In the genomic region with DNA sequence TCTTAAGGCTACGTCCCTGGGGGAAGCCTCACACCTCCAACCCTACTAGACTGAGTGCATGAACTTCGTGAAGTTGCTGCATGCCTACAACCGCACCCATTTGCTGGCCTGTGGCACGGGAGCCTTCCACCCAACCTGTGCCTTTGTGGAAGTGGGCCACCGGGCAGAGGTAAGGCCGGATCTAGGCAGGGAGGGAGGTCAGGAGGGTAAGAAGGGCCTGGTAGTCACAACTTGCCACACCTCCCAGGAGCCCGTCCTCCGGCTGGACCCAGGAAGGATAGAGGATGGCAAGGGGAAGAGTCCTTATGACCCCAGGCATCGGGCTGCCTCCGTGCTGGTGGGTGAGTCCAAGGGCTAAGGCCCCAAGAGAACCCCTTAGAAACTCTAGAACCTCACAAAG, we compare ENCODE assay signal across 22 cellular contexts. TPM values are rescaled to one million over a fixed set of nuclear protein-coding genes. Genes with fewer than 3 reads are reported as not detected.
DNase-seq lines count a peak whose midpoint lies in the region; ATAC-seq and TF ChIP-seq lines count a peak whose summit lies in the region.
"Had no signal": no experiment of that assay in that cellular context is flagged by ENCODE, and none has a peak within 500 bp of the region (broad histone marks: within the 10 kb centered on the region; RNA-seq: fewer than 3 reads in every experiment).

No MANE protein-coding gene starts in this region.

- no peak for ATAC-seq in GM21717 (IDR thresholded peaks at IDR 0.05; ENCODE audit: unreplicated experiment)
- ATAC-seq: activated CD8-positive, alpha-beta memory T cell treated with anti-CD3 and anti-CD28 coated beads, Interleukin-2, amount 10 ng/mL, durations not matched to agents 7 days and 5 days; naive thymus-derived CD4-positive, alpha-beta T cell had no signal

- peak overlapping the region; percentile 60 to 93 for H3K9ac ChIP-seq in mucosa of rectum (ENCODE audit: low read depth in 1 of 2, low read length in 2 of 2)

- peak overlapping the region; percentile 85; the same call in 1 of the 2 replicates for H3K4me3 Mint-ChIP-seq in HFFc6
- no peak overlapping the region for H3K4me3 Mint-ChIP-seq in CD8-positive, alpha-beta memory T cell
- H3K4me3 Mint-ChIP-seq: activated CD8-positive, alpha-beta memory T cell treated with anti-CD3 and anti-CD28 coated beads, Interleukin-2, amount 10 ng/mL, durations not matched to agents 7 days and 5 days; T-helper 2 cell treated with Interferon-gamma antibody and Interleukin-4, amounts not matched to agents 5 μg/mL and 100 μg/mL, for 36 hours had no signal

- H3K27ac ChIP-seq in caudate nucleus (ENCODE audit: low read depth, low read length), result peak overlapping the region; percentile 100
- peak overlapping the region; percentile 96 to 97 for H3K27ac ChIP-seq in mucosa of rectum (ENCODE audit: low read depth in 2 of 2, low read length in 2 of 2)
- peak overlapping the region; percentile 85 to 98 (median 97) for H3K27ac ChIP-seq in tibial nerve
- no peak overlapping the region for H3K27ac ChIP-seq in CD8-positive, alpha-beta memory T cell (ENCODE audit: low read depth, low read length)
- H3K27ac ChIP-seq: SJSA1 had no signal

- TF ChIP-seq POLR2A in tibial nerve (IDR thresholded peaks at IDR 0.05), result no peak

- peak overlapping the region; percentile 30 to 31 for H3K4me3 ChIP-seq in mucosa of rectum (ENCODE audit: low read length in 2 of 2)
- peak overlapping the region; percentile 37 to 63 (median 46) for H3K4me3 ChIP-seq in tibial nerve
- no peak overlapping the region for H3K4me3 ChIP-seq in CD8-positive, alpha-beta memory T cell (ENCODE audit: low read length)
- H3K4me3 ChIP-seq: prostate gland, SJSA1 had no signal

- H3K9me3 Mint-ChIP-seq in HFFc6, result no peaks in the 10 kb centered on the region
- H3K9me3 Mint-ChIP-seq in CD8-positive, alpha-beta memory T cell, result no peaks in the 10 kb centered on the region
- H3K9me3 Mint-ChIP-seq: T-helper 2 cell treated with Interferon-gamma antibody and Interleukin-4, amounts not matched to agents 5 μg/mL and 100 μg/mL, for 36 hours had no signal

- DNase-seq in HFFc6, result no peak
- DNase-seq in caudate nucleus (lab: John Stamatoyannopoulos, UW), result no peak
- no peak for DNase-seq in tibial nerve (ENCODE audit: low spot score in 2 of 2)
- DNase-seq in midbrain (lab: John Stamatoyannopoulos, UW), result no peak
- no peak for DNase-seq in CD8-positive, alpha-beta memory T cell
- no peak for DNase-seq in T1000 (lab: John Stamatoyannopoulos, UW)
- DNase-seq: activated CD4-positive, CD25-positive, alpha-beta regulatory T cell treated with anti-CD3 and anti-CD28 coated beads, Interleukin-2, amount 50 U/mL, for 72 hours; activated CD8-positive, alpha-beta memory T cell treated with anti-CD3 and anti-CD28 coated beads, Interleukin-2, amount 10 ng/mL, durations not matched to agents 7 days and 5 days; activated effector memory CD4-positive, alpha-beta T cell treated with Interleukin-2 at 50 U/mL for 16 hours; amniotic stem cell; left ventricle myocardium inferior; naive thymus-derived CD4-positive, alpha-beta T cell; NCI-H1694 treated with DMSO at 0.1 percent for 48 hours; stimulated activated CD4-positive, alpha-beta T cell treated with anti-CD3 and anti-CD28 coated beads, Interleukin-15, amount 100 ng/mL, for 24 hours; stimulated activated naive CD4-positive, alpha-beta T cell had no signal

- peak overlapping the region; percentile 84 for H3K27ac Mint-ChIP-seq in HFFc6
- no peak overlapping the region for H3K27ac Mint-ChIP-seq in CD8-positive, alpha-beta memory T cell
- H3K27ac Mint-ChIP-seq: activated CD8-positive, alpha-beta memory T cell treated with anti-CD3 and anti-CD28 coated beads, Interleukin-2, amount 10 ng/mL, durations not matched to agents 7 days and 5 days had no signal

- POLR2A ChIA-PET in CD8-positive, alpha-beta memory T cell (lab: Charles Lee), result no interaction called here

- TF ChIP-seq EP300 in tibial nerve (IDR thresholded peaks at IDR 0.05), result no peak

- H3K36me3 Mint-ChIP-seq in HFFc6 (ENCODE audit: low read depth), result no peaks in the 10 kb centered on the region
- H3K36me3 Mint-ChIP-seq in CD8-positive, alpha-beta memory T cell, result no peaks in the 10 kb centered on the region
- H3K36me3 Mint-ChIP-seq: activated CD8-positive, alpha-beta memory T cell treated with anti-CD3 and anti-CD28 coated beads, Interleukin-2, amount 10 ng/mL, durations not matched to agents 7 days and 5 days; naive thymus-derived CD4-positive, alpha-beta T cell had no signal

- no peak for TF ChIP-seq CTCF in HFFc6 (IDR thresholded peaks at IDR 0.05)
- TF ChIP-seq CTCF in tibial nerve (IDR thresholded peaks at IDR 0.05), result no peak

- H3K36me3 ChIP-seq in mucosa of rectum (ENCODE audit: control insufficient read depth in 2 of 2, insufficient read depth in 2 of 2, low read length in 2 of 2) (peaks cover 0 to 5% of the 10 kb centered on the region in 2 donors), tibial nerve (peaks cover 0 to 6% (median 0%) of the 10 kb centered on the region in 3 donors)
- H3K36me3 ChIP-seq in CD8-positive, alpha-beta memory T cell (ENCODE audit: insufficient read depth, low read length), result no peaks in the 10 kb centered on the region
- H3K36me3 ChIP-seq: left ventricle myocardium inferior, prostate gland, SJSA1 had no signal

- 36 to 68% methylated on average over 8 to 10 of the region's 10 CpGs for WGBS in tibial nerve, 2 donors

- H3K27me3 ChIP-seq in mucosa of rectum (ENCODE audit: control insufficient read depth in 2 of 2, insufficient read depth in 2 of 2, low read length in 2 of 2) (peaks cover 0 to 7% of the 10 kb centered on the region in 2 donors), tibial nerve (peaks cover 0 to 10% of the 10 kb centered on the region in 2 donors)
- peaks cover 22% of the 10 kb centered on the region for H3K27me3 ChIP-seq in CD8-positive, alpha-beta memory T cell (ENCODE audit: insufficient read depth, low read length, poor library complexity, severe bottlenecking)
- H3K27me3 ChIP-seq: SJSA1 had no signal

- H3K27me3 Mint-ChIP-seq in HFFc6 (ENCODE audit: insufficient read depth), result peaks cover 7% of the 10 kb centered on the region
- H3K27me3 Mint-ChIP-seq in CD8-positive, alpha-beta memory T cell, result peaks cover 21 to 32% of the 10 kb centered on the region in 2 donors

- CTCF ChIA-PET in CD8-positive, alpha-beta memory T cell (lab: Charles Lee), result interaction anchor here (0.8 to 7.2 kb wide), 5 partner anchors 10 to 77 kb away, joined by 4 to 86 read pairs (median 16); no protein-coding TSS in a partner anchor

- H3K4me1 ChIP-seq in mucosa of rectum (ENCODE audit: control insufficient read depth in 2 of 2, insufficient read depth in 2 of 2, low read length in 2 of 2) (peaks cover 60 to 67% of the 10 kb centered on the region in 2 donors), tibial nerve (peaks cover 0 to 100% (median 72%) of the 10 kb centered on the region in 4 donors)
- peaks cover 27% of the 10 kb centered on the region for H3K4me1 ChIP-seq in CD8-positive, alpha-beta memory T cell (ENCODE audit: insufficient read depth, low read length)

- H3K9me3 ChIP-seq in mucosa of rectum (ENCODE audit: control insufficient read depth in 2 of 2, low read length in 2 of 2) (no peaks in the 10 kb centered on the region), tibial nerve (no peaks in the 10 kb centered on the region)
- no peaks in the 10 kb centered on the region for H3K9me3 ChIP-seq in CD8-positive, alpha-beta memory T cell (ENCODE audit: low read length)
- H3K9me3 ChIP-seq: left ventricle myocardium inferior, prostate gland, SJSA1 had no signal

- H3K4me1 Mint-ChIP-seq in HFFc6 (ENCODE audit: low read depth), result peaks cover 62% of the 10 kb centered on the region
- peaks cover 21 to 28% (median 22%) of the 10 kb centered on the region in 3 donors for H3K4me1 Mint-ChIP-seq in CD8-positive, alpha-beta memory T cell

RNA-seq across cellular contexts. Expression of a gene that starts 1.9 kb away (rescaled TPM):
- 10 to 100 TPM; 14.5 to 26.6 (median 24.7) TPM for total RNA-seq in HFFc6 (2021; fragmentation: NEBNext Ultra II Directional; extraction: Animal tissue kit (Norgen Biotek cat#: 25700))
- 100 to 1,000 TPM; 251 to 334 (median 261) TPM for total RNA-seq in tibial nerve
- under 1 TPM in 1 of 2 experiments, not detected in 1; 0.22 TPM for total RNA-seq in CD8-positive, alpha-beta memory T cell
- not detected for polyA plus RNA-seq in CD8-positive, alpha-beta memory T cell
- polyA plus RNA-seq: naive thymus-derived CD4-positive, alpha-beta T cell had no signal

RNA-seq across cellular contexts. Expression of a gene that starts 8.0 kb away (rescaled TPM):
- under 1 TPM in 2 of 6 experiments, not detected in 4; 0.11 to 0.13 TPM for total RNA-seq in HFFc6 (2021; fragmentation: NEBNext Ultra II Directional; extraction: Animal tissue kit (Norgen Biotek cat#: 25700))
- 1 to 10 TPM; 2.0 to 3.1 (median 2.5) TPM for total RNA-seq in tibial nerve
- not detected for total RNA-seq in CD8-positive, alpha-beta memory T cell
- not detected for polyA plus RNA-seq in CD8-positive, alpha-beta memory T cell
- total RNA-seq: activated CD8-positive, alpha-beta memory T cell treated with anti-CD3 and anti-CD28 coated beads, Interleukin-2, amount 10 ng/mL, durations not matched to agents 7 days and 5 days; chondrocyte; naive thymus-derived CD4-positive, alpha-beta T cell; NCI-H460; prostate gland; SJSA1 had no signal

RNA-seq across cellular contexts. Expression of a gene that starts 21.4 kb away (rescaled TPM):
- 100 to 1,000 TPM in 1 of 6 experiments, 10 to 100 TPM in 5; 71.2 to 102 (median 74.6) TPM for total RNA-seq in HFFc6 (2021; fragmentation: NEBNext Ultra II Directional; extraction: Animal tissue kit (Norgen Biotek cat#: 25700))
- 100 to 1,000 TPM in 1 of 4 donors, 10 to 100 TPM in 3; 42.0 to 129 (median 56.2) TPM for total RNA-seq in tibial nerve
- total RNA-seq in CD8-positive, alpha-beta memory T cell, result 100 to 1,000 TPM; 191 to 192 TPM
- polyA plus RNA-seq in CD8-positive, alpha-beta memory T cell, result 66.8 TPM

RNA-seq across cellular contexts. Expression of a gene that starts 28.4 kb away (rescaled TPM):
- 1 to 10 TPM; 4.7 to 8.3 (median 5.8) TPM for total RNA-seq in HFFc6 (2021; fragmentation: NEBNext Ultra II Directional; extraction: Animal tissue kit (Norgen Biotek cat#: 25700))
- total RNA-seq in tibial nerve, result 10 to 100 TPM in 1 of 4 donors, 1 to 10 TPM in 3; 1.2 to 17.9 (median 1.8) TPM
- total RNA-seq in CD8-positive, alpha-beta memory T cell, result 1 to 10 TPM; 7.7 to 8.4 TPM
- 3.6 TPM for polyA plus RNA-seq in CD8-positive, alpha-beta memory T cell

RNA-seq across cellular contexts. Expression of a gene that starts 28.4 kb away (rescaled TPM):
- total RNA-seq in HFFc6 (2021; fragmentation: NEBNext Ultra II Directional; extraction: Animal tissue kit (Norgen Biotek cat#: 25700)), result 10 to 100 TPM in 5 of 6 experiments, 1 to 10 TPM in 1; 8.5 to 13.4 (median 10.7) TPM
- total RNA-seq in tibial nerve, result 10 to 100 TPM; 12.6 to 24.3 (median 15.9) TPM
- 10 to 100 TPM; 17.3 to 18.3 TPM for total RNA-seq in CD8-positive, alpha-beta memory T cell
- 19.3 TPM for polyA plus RNA-seq in CD8-positive, alpha-beta memory T cell

Comparison
In these comparisons a context has a peak if more than half of its experiments do, and no peak if none do; other contexts are left out.
1. RNA of a gene that starts 1.9 kb away (total RNA-seq): 251 to 334 TPM in tibial nerve and 14.5 to 26.6 TPM in HFFc6; 0.22 TPM in CD8-positive, alpha-beta memory T cell; every median in the first group is over 10 times any median in the second.